In genomic region chr14:61752626-61753025, GRCh38 we compare ENCODE assay signal across 9 cellular contexts. TPM values are rescaled to one million over a fixed set of nuclear protein-coding genes. Genes with fewer than 3 reads are reported as not detected.
DNase-seq lines count a peak whose midpoint lies in the region; ATAC-seq and TF ChIP-seq lines count a peak whose summit lies in the region.
"Had no signal": no experiment of that assay in that cellular context is flagged by ENCODE, and none has a peak within 500 bp of the region (broad histone marks: within the 10 kb centered on the region; RNA-seq: fewer than 3 reads in every experiment).

No MANE protein-coding gene starts in this region.

- peak overlapping the region; percentile 23 to 90 (median 88) for H3K27ac ChIP-seq in esophagus muscularis mucosa (replicated peaks in 1 of 4)
- no peak overlapping the region for H3K27ac ChIP-seq in CD4-positive, alpha-beta T cell (ENCODE audit: low read depth, low read length)
- no peak overlapping the region for H3K27ac ChIP-seq in CD8-positive, alpha-beta T cell (ENCODE audit: low read depth, low read length)

- POLR2A ChIA-PET in GM10248 (lab: Yijun Ruan, JAX), result interaction anchor here (1.1 kb wide), 1 partner anchor 9 kb away, joined by 9 read pairs; the partner anchor contains the start of gene SNAPC1
- POLR2A ChIA-PET in CD4-positive, alpha-beta T cell (lab: Charles Lee), result interaction anchor here (1.6 to 7.1 kb wide), 2 partner anchors 9 kb away, joined by 5 to 37 read pairs; partner anchors contain the start of gene SNAPC1
- POLR2A ChIA-PET in CD8-positive, alpha-beta T cell (lab: Charles Lee), result interaction anchor here (1.7 kb wide), 1 partner anchor 9 kb away, joined by 8 read pairs; the partner anchor contains the start of gene SNAPC1

- WGBS in esophagus muscularis mucosa, result 80% methylated on average over 4 of the region's 4 CpGs

- ATAC-seq in GM21737 (IDR thresholded peaks at IDR 0.05; ENCODE audit: unreplicated experiment), result peak; percentile 42
- no peak for ATAC-seq in CD4-positive, alpha-beta T cell (ENCODE audit: poor library complexity)
- ATAC-seq in CD8-positive, alpha-beta T cell, result no peak

- H3K27ac Mint-ChIP-seq in CD4-positive, alpha-beta T cell, result no peak overlapping the region
- H3K27ac Mint-ChIP-seq in CD8-positive, alpha-beta T cell, result no peak overlapping the region

- TF ChIP-seq POLR2A in esophagus muscularis mucosa (IDR thresholded peaks at IDR 0.05; ENCODE audit: low read depth), result no peak

- H3K4me1 ChIP-seq in esophagus muscularis mucosa, result peaks cover 8 to 29% (median 19%) of the 10 kb centered on the region in 4 donors
- peaks cover 4% of the 10 kb centered on the region for H3K4me1 ChIP-seq in CD8-positive, alpha-beta T cell (ENCODE audit: insufficient read depth, low read length)

- CTCF ChIA-PET in GM10248 (lab: Yijun Ruan, JAX), result interaction anchor here (0.6 to 3.5 kb wide), 6 partner anchors 9 to 85 kb away, joined by 3 to 24 read pairs (median 6); partner anchors contain the start of gene SNAPC1
- CTCF ChIA-PET in CD4-positive, alpha-beta T cell (lab: Charles Lee), result interaction anchor here (0.6 kb wide), 1 partner anchor 471 kb away, joined by 3 read pairs; no protein-coding TSS in a partner anchor
- CTCF ChIA-PET in CD8-positive, alpha-beta T cell (lab: Charles Lee), result interaction anchor here (0.9 to 3.1 kb wide), 4 partner anchors 9 to 277 kb away, joined by 3 to 12 read pairs (median 6); no protein-coding TSS in a partner anchor

- TF ChIP-seq CTCF in GM10248 (IDR thresholded peaks at IDR 0.05; ENCODE audit: control extremely low read depth, extremely low read depth, low read depth, missing control alignments), result no peak
- TF ChIP-seq CTCF in esophagus muscularis mucosa (IDR thresholded peaks at IDR 0.05), result no peak
- no peak for TF ChIP-seq CTCF in CD4-positive, alpha-beta T cell (IDR thresholded peaks at IDR 0.05)
- no peak for TF ChIP-seq CTCF in CD8-positive, alpha-beta T cell (IDR thresholded peaks at IDR 0.05)

- no peaks in the 10 kb centered on the region for H3K9me3 Mint-ChIP-seq in CD4-positive, alpha-beta T cell
- H3K9me3 Mint-ChIP-seq in CD8-positive, alpha-beta T cell, result no peaks in the 10 kb centered on the region

- no peak for TF ChIP-seq EP300 in esophagus muscularis mucosa (IDR thresholded peaks at IDR 0.05)

- H3K36me3 ChIP-seq in esophagus muscularis mucosa, result peaks cover 0 to 7% (median 0%) of the 10 kb centered on the region in 4 donors
- no peaks in the 10 kb centered on the region for H3K36me3 ChIP-seq in CD8-positive, alpha-beta T cell (ENCODE audit: insufficient read depth, low read length)

- H3K4me3 Mint-ChIP-seq in CD4-positive, alpha-beta T cell, result no peak overlapping the region
- no peak overlapping the region for H3K4me3 Mint-ChIP-seq in CD8-positive, alpha-beta T cell

- H3K36me3 Mint-ChIP-seq in CD4-positive, alpha-beta T cell (ENCODE audit: low read depth), result peaks cover 15% of the 10 kb centered on the region
- peaks cover 6% of the 10 kb centered on the region for H3K36me3 Mint-ChIP-seq in CD8-positive, alpha-beta T cell

- H3K4me1 Mint-ChIP-seq in CD4-positive, alpha-beta T cell (ENCODE audit: low read depth), result peaks cover 4% of the 10 kb centered on the region
- H3K4me1 Mint-ChIP-seq in CD8-positive, alpha-beta T cell (ENCODE audit: low read depth), result peaks cover 8% of the 10 kb centered on the region

- intact Hi-C loops in esophagus muscularis mucosa (cut with DNase I), result no loop called here
- intact Hi-C loops in CD4-positive, alpha-beta T cell (cut with DNase I, micrococcal nuclease), result loop anchor here in 1 of 2 experiments (5.0 kb wide), 2 partner anchors 55 to 85 kb away; partner anchors contain the start of gene HIF1A
- intact Hi-C loops in CD8-positive, alpha-beta T cell (cut with DNase I, micrococcal nuclease), result loop anchor here in 1 of 2 experiments (5.0 to 10.0 kb wide), 2 partner anchors 470 to 1658 kb away; partner anchors contain the start of genes PCNX4 and TMEM30B
- intact Hi-C loops in posterior vena cava (cut with DNase I), result no loop called here

- no peaks in the 10 kb centered on the region for H3K9me3 ChIP-seq in esophagus muscularis mucosa
- H3K9me3 ChIP-seq in CD4-positive, alpha-beta T cell (ENCODE audit: control insufficient read depth, low read length), result no peaks in the 10 kb centered on the region
- no peaks in the 10 kb centered on the region for H3K9me3 ChIP-seq in CD8-positive, alpha-beta T cell (ENCODE audit: low read length)

- no peak overlapping the region for H3K4me3 ChIP-seq in esophagus muscularis mucosa
- no peak overlapping the region for H3K4me3 ChIP-seq in CD8-positive, alpha-beta T cell (ENCODE audit: low read depth, low read length)

- H3K27me3 ChIP-seq in esophagus muscularis mucosa, result no peaks in the 10 kb centered on the region
- H3K27me3 ChIP-seq in CD4-positive, alpha-beta T cell (ENCODE audit: control insufficient read depth, insufficient read depth, low read length), result no peaks in the 10 kb centered on the region
- H3K27me3 ChIP-seq in CD8-positive, alpha-beta T cell (ENCODE audit: insufficient read depth, low read length), result no peaks in the 10 kb centered on the region

- H3K27me3 Mint-ChIP-seq in CD4-positive, alpha-beta T cell, result no peaks in the 10 kb centered on the region
- peaks cover 2% of the 10 kb centered on the region for H3K27me3 Mint-ChIP-seq in CD8-positive, alpha-beta T cell (ENCODE audit: low read depth)

- DNase-seq in GM10248 (ENCODE audit: extremely low spot score) (peak; percentile 50), M059J (ENCODE audit: low read depth) (peak; percentile 52), esophagus muscularis mucosa (ENCODE audit: extremely low spot score) (no peak), posterior vena cava (ENCODE audit: low spot score) (no peak), DMS153 (lab: John Stamatoyannopoulos, UW) (no peak)
- no peak for DNase-seq in CD4-positive, alpha-beta T cell
- no peak for DNase-seq in CD8-positive, alpha-beta T cell
- DNase-seq: NCI-H1436 had no signal

RNA-seq across cellular contexts. Expression of gene SNAPC1, which starts 9.6 kb away (rescaled TPM):
- 16.9 and 23.4 TPM in 2 replicates for total RNA-seq in M059J (2014; rRNA removed; shearing (Covaris generic))
- total RNA-seq in esophagus muscularis mucosa (1 to 10 TPM; 4.7 to 8.0 (median 6.6) TPM), posterior vena cava (1 to 10 TPM; 5.3 to 6.8 TPM)
- 1 to 10 TPM; 4.8 to 5.0 TPM for total RNA-seq in CD4-positive, alpha-beta T cell
- 1 to 10 TPM; 6.8 to 7.4 TPM for total RNA-seq in CD8-positive, alpha-beta T cell

RNA-seq across cellular contexts. Expression of gene HIF1A, which starts 57.3 kb away (rescaled TPM):
- 301 and 404 TPM in 2 replicates for total RNA-seq in M059J (2014; rRNA removed; shearing (Covaris generic))
- total RNA-seq in esophagus muscularis mucosa (100 to 1,000 TPM in 1 of 4 donors, 10 to 100 TPM in 3; 77.4 to 156 (median 86.5) TPM), posterior vena cava (100 to 1,000 TPM; 131 to 187 TPM)
- total RNA-seq in CD4-positive, alpha-beta T cell, result 100 to 1,000 TPM; 350 to 369 TPM
- total RNA-seq in CD8-positive, alpha-beta T cell, result 100 to 1,000 TPM; 335 to 340 TPM

RNA-seq across cellular contexts. Expression of gene SYT16, which starts 59.9 kb away (rescaled TPM):
- total RNA-seq in M059J (2014; rRNA removed; shearing (Covaris generic)), result 0.22 and 0.71 TPM in 2 replicates
- total RNA-seq in esophagus muscularis mucosa (under 1 TPM in 1 of 4 donors, not detected in 3; under 0.01 TPM), posterior vena cava (under 1 TPM in 1 of 2 donors, not detected in 1; 0.19 TPM)
- not detected for total RNA-seq in CD4-positive, alpha-beta T cell
- total RNA-seq in CD8-positive, alpha-beta T cell, result not detected

Comparison
In these comparisons a context has a peak if more than half of its experiments do, and no peak if none do; other contexts are left out.
1. DNase-seq: peak in GM10248 (single experiment) and M059J (single experiment); none in esophagus muscularis mucosa (single experiment), CD4-positive, alpha-beta T cell (0 of 10), CD8-positive, alpha-beta T cell (0 of 7), posterior vena cava (single experiment) and DMS153 (single experiment).
2. H3K27ac ChIP-seq: peak in esophagus muscularis mucosa (4 of 4); none in CD4-positive, alpha-beta T cell (single experiment) and CD8-positive, alpha-beta T cell (single experiment).